ENCODE assay signal across 12 cellular contexts in genomic region chr7:33722383-33723096, GRCh38.
A peak's percentile ranks its signal among the peaks of the same experiment; 100 is the strongest.
DNase-seq lines count a peak whose midpoint lies in the region; ATAC-seq and TF ChIP-seq lines count a peak whose summit lies in the region.
"Had no signal": no experiment of that assay in that cellular context is flagged by ENCODE, and none has a peak within 500 bp of the region (broad histone marks: within the 10 kb centered on the region; RNA-seq: fewer than 3 reads in every experiment).

No MANE protein-coding gene starts in this region.

- no peaks in the 10 kb centered on the region for H3K9me3 ChIP-seq in upper lobe of right lung

- H3K4me1 ChIP-seq in upper lobe of right lung = peaks cover 6% of the 10 kb centered on the region

- H3K27ac ChIP-seq in upper lobe of right lung = no peak overlapping the region
- H3K27ac ChIP-seq: 22Rv1 had no signal

- H3K4me3 ChIP-seq in upper lobe of right lung = no peak overlapping the region

- no peaks in the 10 kb centered on the region for H3K36me3 ChIP-seq in upper lobe of right lung

- peak; percentile 20 for ATAC-seq in upper lobe of right lung

- intact Hi-C loops in upper lobe of right lung (cut with DNase I) = no loop called here

- no peaks in the 10 kb centered on the region for H3K27me3 ChIP-seq in upper lobe of right lung

- DNase-seq in DMS53 (lab: John Stamatoyannopoulos, UW) (peak; percentile 34), DMS53 treated with DMSO at 0.1 percent for 48 hours (lab: John Stamatoyannopoulos, UW; ENCODE audit: unreplicated experiment) (no peak), amniotic epithelial cell (ENCODE audit: low read depth) (peak; percentile 95), iPS-NIHi11 (ENCODE audit: low spot score) (peak; percentile 41), upper lobe of right lung (no peak), NCI-H1048 (lab: John Stamatoyannopoulos, UW) (no peak)
- DNase-seq in activated CD4-positive, alpha-beta T cell treated with anti-CD3 and anti-CD28 coated beads, Interleukin-2, amount 50 U/mL, for 4 hours = no peak
- no peak for DNase-seq in activated effector memory CD4-positive, alpha-beta T cell treated with anti-CD3 and anti-CD28 coated beads, Interleukin-2, amount 50 U/mL, for 16 hours
- DNase-seq: NCI-H1417, small intestine, T-helper 2 cell had no signal

- no peak for TF ChIP-seq CTCF in upper lobe of right lung (IDR thresholded peaks at IDR 0.05)

Comparison
In these comparisons a context has a peak if more than half of its experiments do, and no peak if none do; other contexts are left out.
1. DNase-seq: peak in DMS53 (single experiment), amniotic epithelial cell (single experiment) and iPS-NIHi11 (single experiment); none in DMS53 treated with DMSO at 0.1 percent for 48 hours (single experiment), upper lobe of right lung (single experiment), activated CD4-positive, alpha-beta T cell treated with anti-CD3 and anti-CD28 coated beads, Interleukin-2, amount 50 U/mL, for 4 hours (0 of 2), activated effector memory CD4-positive, alpha-beta T cell treated with anti-CD3 and anti-CD28 coated beads, Interleukin-2, amount 50 U/mL, for 16 hours (single experiment) and NCI-H1048 (single experiment).